ENCODE assay signal across 9 cellular contexts in the genomic region with DNA sequence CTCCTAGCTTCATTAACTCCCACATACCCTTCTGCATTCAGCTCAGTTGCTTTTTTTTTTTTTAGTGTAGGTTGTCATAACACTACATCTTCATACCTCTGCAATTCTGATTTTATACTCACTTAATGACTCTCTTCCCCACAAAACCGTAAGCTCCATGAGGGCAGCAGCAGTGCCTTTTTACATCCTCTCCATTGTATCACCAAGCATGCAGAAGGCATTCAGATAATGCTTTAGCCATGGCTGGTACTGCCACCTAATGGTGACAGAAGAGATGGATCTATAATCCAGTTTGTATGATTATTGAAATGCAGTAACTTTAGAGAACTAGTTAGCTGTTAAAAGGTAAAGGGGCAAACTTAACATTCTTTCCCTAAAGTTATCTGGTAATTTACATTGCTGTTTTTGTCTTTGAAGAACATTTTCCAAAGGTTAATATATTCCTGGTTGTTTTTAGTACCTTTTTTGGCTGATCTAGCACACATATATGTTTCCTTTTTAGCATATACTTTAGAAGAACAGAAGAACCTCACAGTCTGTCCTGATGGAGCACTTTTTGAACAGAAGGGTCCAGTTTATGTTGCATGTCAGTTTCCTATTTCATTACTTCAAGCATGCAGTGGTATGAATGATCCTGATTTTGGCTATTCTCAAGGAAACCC. TPM values are rescaled to one million over a fixed set of nuclear protein-coding genes. Genes with fewer than 3 reads are reported as not detected.
A peak's percentile ranks its signal among the peaks of the same experiment; 100 is the strongest.
DNase-seq lines count a peak whose midpoint lies in the region; ATAC-seq, FAIRE-seq and TF ChIP-seq lines count a peak whose summit lies in the region.
"Had no signal": no experiment of that assay in that cellular context is flagged by ENCODE, and none has a peak within 500 bp of the region (broad histone marks: within the 10 kb centered on the region; RNA-seq: fewer than 3 reads in every experiment).

No MANE protein-coding gene starts in this region.

- H3K4me1 ChIP-seq in HAP-1: no peaks in the 10 kb centered on the region
- no peaks in the 10 kb centered on the region for H3K4me1 ChIP-seq in pancreas

- intact Hi-C loops in pancreas (cut with DNase I): no loop called here

- no peak overlapping the region for H3K4me3 ChIP-seq in HAP-1
- no peak overlapping the region for H3K4me3 ChIP-seq in fibroblast of mammary gland (ENCODE audit: control insufficient read depth, low read depth, low read length)
- no peak overlapping the region for H3K4me3 ChIP-seq in pancreas

- in situ Hi-C loops in HAP-1 (cut with MboI; ENCODE audit: low sequenced_read_pairs): no loop called here

- whole genome bisulfite sequencing in pancreas, 2 donors: 36 to 42% methylated on average over 1 of the region's 1 CpG

- ATAC-seq in pancreas (peak in 3 of 4 donors; percentile 79 to 84 (median 81)), HG03097 (IDR thresholded peaks at IDR 0.05; ENCODE audit: low FRiP score, unreplicated experiment) (no peak)

- TF ChIP-seq CTCF in fibroblast of mammary gland (conservative IDR thresholded peaks at IDR 0.05; ENCODE audit: control insufficient read depth, insufficient read depth, low read depth, low read length) (peak; percentile 78), pancreas (IDR thresholded peaks at IDR 0.05) (peak in 3 of 4 donors; percentile 26 to 59 (median 36))

- peak; percentile 78 for DNase-seq in ELR (ENCODE audit: low read depth)
- peak; percentile 45 for DNase-seq in HAP-1 (ENCODE audit: low spot score in 2 of 2)
- DNase-seq in NCI-H345 (lab: John Stamatoyannopoulos, UW): peak; percentile 17
- peak; percentile 27 for DNase-seq in activated CD4-positive, alpha-beta T cell treated with anti-CD3 and anti-CD28 coated beads, Interleukin-2, amount 50 U/mL, for 1 hour
- peak; percentile 76 for DNase-seq in fibroblast of mammary gland (ENCODE audit: low read depth)
- no peak for DNase-seq in pancreas
- DNase-seq in anterior cingulate cortex (lab: John Stamatoyannopoulos, UW): no peak

- FAIRE-seq in pancreas (lab: Jason Lieb, UNC): no peak
- FAIRE-seq: colon had no signal

- H3K9me3 ChIP-seq in HAP-1 (peaks cover 2% of the 10 kb centered on the region; the same call in 1 of the 2 replicates), pancreas (no peaks in the 10 kb centered on the region)

- no peak overlapping the region for H3K27ac ChIP-seq in pancreas

- peaks cover 64% of the 10 kb centered on the region for H3K36me3 ChIP-seq in HAP-1 (replicated peaks)
- H3K36me3 ChIP-seq in pancreas: no peaks in the 10 kb centered on the region

- H3K27me3 ChIP-seq in HAP-1 (ENCODE audit: low read depth) (no peaks in the 10 kb centered on the region), pancreas (no peaks in the 10 kb centered on the region)

RNA-seq across cellular contexts. Expression of a gene that starts 36.8 kb away (rescaled TPM):
- 10 to 100 TPM in 5 of 6 donors, 1 to 10 TPM in 1; 6.7 to 29.9 (median 17.6) TPM for total RNA-seq in pancreas
- polyA plus RNA-seq in pancreas: 10 to 100 TPM; 24.7 to 53.0 TPM

Comparison
In these comparisons a context has a peak if more than half of its experiments do, and no peak if none do; other contexts are left out.
1. DNase-seq: peak in ELR (single experiment), HAP-1 (2 of 2), NCI-H345 (single experiment), activated CD4-positive, alpha-beta T cell treated with anti-CD3 and anti-CD28 coated beads, Interleukin-2, amount 50 U/mL, for 1 hour (single experiment) and fibroblast of mammary gland (single experiment); none in pancreas (0 of 6) and anterior cingulate cortex (0 of 58).